In the genomic region with DNA sequence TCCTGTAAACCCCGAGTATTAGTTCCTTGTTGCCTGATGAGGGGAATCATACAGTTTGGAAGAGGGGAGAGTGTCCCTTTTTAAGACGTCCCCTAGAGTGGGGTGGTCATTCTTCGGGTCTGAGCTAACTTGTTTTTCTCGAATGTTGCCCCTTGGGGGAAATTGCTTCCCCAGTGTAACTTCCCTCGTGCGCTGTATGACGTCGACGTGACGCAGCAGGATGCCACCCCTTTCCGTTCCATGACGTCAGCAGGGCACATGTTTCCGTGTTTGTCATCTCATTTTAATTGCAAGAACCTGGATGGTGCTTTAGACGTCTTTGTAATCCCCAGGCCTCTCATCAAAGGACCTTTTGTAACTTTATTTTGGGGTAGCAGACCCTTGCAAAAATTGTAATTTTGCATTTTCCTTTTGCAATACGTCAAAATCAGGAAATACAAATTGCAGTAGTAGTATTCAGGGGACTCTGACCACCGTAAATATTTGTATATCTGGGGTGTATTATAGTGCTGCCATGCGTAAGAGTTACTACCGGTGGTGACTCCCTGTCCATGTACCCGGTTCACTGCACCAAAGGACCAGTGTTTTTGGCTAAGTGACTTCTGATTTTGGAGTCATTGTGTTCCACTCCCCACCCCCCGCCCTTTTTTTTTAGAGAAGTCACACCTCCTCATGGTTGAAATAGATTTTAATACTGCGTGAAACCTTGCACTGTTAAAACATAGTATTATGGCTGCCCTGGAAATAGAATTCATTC, we compare ENCODE assay signal across 1 cellular context.
A peak's percentile ranks its signal among the peaks of the same experiment; 100 is the strongest.
TF ChIP-seq lines count a peak whose summit lies in the region.

No MANE protein-coding gene starts in this region.

TF ChIP-seq in K562, 482 proteins besides CTCF, POLR2A, EP300 and RAD21 (continued from another document and continues in another):
- TF ChIP-seq, protein P1, sequence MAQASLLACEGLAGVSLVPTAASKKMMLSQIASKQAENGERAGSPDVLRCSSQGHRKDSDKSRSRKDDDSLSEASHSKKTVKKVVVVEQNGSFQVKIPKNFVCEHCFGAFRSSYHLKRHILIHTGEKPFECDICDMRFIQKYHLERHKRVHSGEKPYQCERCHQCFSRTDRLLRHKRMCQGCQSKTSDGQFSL (CRISPR knock-in tag; IDR thresholded peaks at IDR 0.05) = no peak
- TF ChIP-seq, protein P1 (tag; IDR thresholded peaks at IDR 0.05) = no peak
- TF ChIP-seq NCOR1 (IDR thresholded peaks at IDR 0.05) = peak; percentile 21; the same call in 1 of the 2 replicates
- peak in 1 of 2 experiments; percentile 30; a peak in 1 of 4 replicates for TF ChIP-seq TEAD1 (CRISPR knock-in tag; IDR thresholded peaks at IDR 0.05)
- TF ChIP-seq, protein P2, sequence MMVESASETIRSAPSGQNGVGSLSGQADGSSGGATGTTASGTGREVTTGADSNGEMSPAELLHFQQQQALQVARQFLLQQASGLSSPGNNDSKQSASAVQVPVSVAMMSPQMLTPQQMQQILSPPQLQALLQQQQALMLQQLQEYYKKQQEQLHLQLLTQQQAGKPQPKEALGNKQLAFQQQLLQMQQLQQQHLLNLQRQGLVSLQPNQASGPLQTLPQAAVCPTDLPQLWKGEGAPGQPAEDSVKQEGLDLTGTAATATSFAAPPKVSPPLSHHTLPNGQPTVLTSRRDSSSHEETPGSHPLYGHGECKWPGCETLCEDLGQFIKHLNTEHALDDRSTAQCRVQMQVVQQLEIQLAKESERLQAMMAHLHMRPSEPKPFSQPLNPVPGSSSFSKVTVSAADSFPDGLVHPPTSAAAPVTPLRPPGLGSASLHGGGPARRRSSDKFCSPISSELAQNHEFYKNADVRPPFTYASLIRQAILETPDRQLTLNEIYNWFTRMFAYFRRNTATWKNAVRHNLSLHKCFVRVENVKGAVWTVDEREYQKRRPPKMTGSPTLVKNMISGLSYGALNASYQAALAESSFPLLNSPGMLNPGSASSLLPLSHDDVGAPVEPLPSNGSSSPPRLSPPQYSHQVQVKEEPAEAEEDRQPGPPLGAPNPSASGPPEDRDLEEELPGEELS (CRISPR knock-in tag; IDR thresholded peaks at IDR 0.05; ENCODE audit: borderline replicate concordance) = no peak
- TF ChIP-seq POLR2AphosphoS5 (IDR thresholded peaks at IDR 0.05; ENCODE audit: control insufficient read depth, insufficient read depth, low read depth, low read length) = no peak
- TF ChIP-seq DACH1 (IDR thresholded peaks at IDR 0.05; ENCODE audit: partially characterized antibody) = no peak
- peak; percentile 93 for TF ChIP-seq NFATC3 (IDR thresholded peaks at IDR 0.05)
- TF ChIP-seq CBX1 (IDR thresholded peaks at IDR 0.05; ENCODE audit: low read depth) = no peak
- no peak for TF ChIP-seq ZNF121 (CRISPR knock-in tag; conservative IDR thresholded peaks at IDR 0.05)
- TF ChIP-seq ZNF445 (CRISPR knock-in tag; IDR thresholded peaks at IDR 0.05; ENCODE audit: low read depth) = no peak
- TF ChIP-seq, protein P3, sequence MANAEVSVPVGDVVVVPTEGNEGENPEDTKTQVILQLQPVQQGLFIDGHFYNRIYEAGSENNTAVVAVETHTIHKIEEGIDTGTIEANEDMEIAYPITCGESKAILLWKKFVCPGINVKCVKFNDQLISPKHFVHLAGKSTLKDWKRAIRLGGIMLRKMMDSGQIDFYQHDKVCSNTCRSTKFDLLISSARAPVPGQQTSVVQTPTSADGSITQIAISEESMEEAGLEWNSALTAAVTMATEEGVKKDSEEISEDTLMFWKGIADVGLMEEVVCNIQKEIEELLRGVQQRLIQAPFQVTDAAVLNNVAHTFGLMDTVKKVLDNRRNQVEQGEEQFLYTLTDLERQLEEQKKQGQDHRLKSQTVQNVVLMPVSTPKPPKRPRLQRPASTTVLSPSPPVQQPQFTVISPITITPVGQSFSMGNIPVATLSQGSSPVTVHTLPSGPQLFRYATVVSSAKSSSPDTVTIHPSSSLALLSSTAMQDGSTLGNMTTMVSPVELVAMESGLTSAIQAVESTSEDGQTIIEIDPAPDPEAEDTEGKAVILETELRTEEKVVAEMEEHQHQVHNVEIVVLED (CRISPR knock-in tag; IDR thresholded peaks at IDR 0.05) = peak; percentile 39; the same call in 1 of the 2 replicates
- TF ChIP-seq ZFX (CRISPR knock-in tag; IDR thresholded peaks at IDR 0.05) = no peak
- no peak for TF ChIP-seq TFAM (CRISPR knock-in tag; conservative IDR thresholded peaks at IDR 0.05)
- TF ChIP-seq, protein P4, sequence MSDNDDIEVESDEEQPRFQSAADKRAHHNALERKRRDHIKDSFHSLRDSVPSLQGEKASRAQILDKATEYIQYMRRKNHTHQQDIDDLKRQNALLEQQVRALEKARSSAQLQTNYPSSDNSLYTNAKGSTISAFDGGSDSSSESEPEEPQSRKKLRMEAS (CRISPR knock-in tag; IDR thresholded peaks at IDR 0.05) = peak; percentile 94
- TF ChIP-seq ZNF507 (tag; conservative IDR thresholded peaks at IDR 0.05) = no peak
- TF ChIP-seq PTBP1 (IDR thresholded peaks at IDR 0.05; ENCODE audit: low read depth, low read length) = no peak
- TF ChIP-seq THRAP3 (IDR thresholded peaks at IDR 0.05; ENCODE audit: borderline replicate concordance) = no peak; the same call in 1 of the 2 replicates
- TF ChIP-seq, protein P5, sequence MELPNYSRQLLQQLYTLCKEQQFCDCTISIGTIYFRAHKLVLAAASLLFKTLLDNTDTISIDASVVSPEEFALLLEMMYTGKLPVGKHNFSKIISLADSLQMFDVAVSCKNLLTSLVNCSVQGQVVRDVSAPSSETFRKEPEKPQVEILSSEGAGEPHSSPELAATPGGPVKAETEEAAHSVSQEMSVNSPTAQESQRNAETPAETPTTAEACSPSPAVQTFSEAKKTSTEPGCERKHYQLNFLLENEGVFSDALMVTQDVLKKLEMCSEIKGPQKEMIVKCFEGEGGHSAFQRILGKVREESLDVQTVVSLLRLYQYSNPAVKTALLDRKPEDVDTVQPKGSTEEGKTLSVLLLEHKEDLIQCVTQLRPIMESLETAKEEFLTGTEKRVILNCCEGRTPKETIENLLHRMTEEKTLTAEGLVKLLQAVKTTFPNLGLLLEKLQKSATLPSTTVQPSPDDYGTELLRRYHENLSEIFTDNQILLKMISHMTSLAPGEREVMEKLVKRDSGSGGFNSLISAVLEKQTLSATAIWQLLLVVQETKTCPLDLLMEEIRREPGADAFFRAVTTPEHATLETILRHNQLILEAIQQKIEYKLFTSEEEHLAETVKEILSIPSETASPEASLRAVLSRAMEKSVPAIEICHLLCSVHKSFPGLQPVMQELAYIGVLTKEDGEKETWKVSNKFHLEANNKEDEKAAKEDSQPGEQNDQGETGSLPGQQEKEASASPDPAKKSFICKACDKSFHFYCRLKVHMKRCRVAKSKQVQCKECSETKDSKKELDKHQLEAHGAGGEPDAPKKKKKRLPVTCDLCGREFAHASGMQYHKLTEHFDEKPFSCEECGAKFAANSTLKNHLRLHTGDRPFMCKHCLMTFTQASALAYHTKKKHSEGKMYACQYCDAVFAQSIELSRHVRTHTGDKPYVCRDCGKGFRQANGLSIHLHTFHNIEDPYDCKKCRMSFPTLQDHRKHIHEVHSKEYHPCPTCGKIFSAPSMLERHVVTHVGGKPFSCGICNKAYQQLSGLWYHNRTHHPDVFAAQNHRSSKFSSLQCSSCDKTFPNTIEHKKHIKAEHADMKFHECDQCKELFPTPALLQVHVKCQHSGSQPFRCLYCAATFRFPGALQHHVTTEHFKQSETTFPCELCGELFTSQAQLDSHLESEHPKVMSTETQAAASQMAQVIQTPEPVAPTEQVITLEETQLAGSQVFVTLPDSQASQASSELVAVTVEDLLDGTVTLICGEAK (IDR thresholded peaks at IDR 0.05) = peak; percentile 85
- TF ChIP-seq, protein P5 (CRISPR knock-in tag; IDR thresholded peaks at IDR 0.05) = no peak
- TF ChIP-seq, protein P6, sequence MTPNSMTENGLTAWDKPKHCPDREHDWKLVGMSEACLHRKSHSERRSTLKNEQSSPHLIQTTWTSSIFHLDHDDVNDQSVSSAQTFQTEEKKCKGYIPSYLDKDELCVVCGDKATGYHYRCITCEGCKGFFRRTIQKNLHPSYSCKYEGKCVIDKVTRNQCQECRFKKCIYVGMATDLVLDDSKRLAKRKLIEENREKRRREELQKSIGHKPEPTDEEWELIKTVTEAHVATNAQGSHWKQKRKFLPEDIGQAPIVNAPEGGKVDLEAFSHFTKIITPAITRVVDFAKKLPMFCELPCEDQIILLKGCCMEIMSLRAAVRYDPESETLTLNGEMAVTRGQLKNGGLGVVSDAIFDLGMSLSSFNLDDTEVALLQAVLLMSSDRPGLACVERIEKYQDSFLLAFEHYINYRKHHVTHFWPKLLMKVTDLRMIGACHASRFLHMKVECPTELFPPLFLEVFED (CRISPR knock-in tag; conservative IDR thresholded peaks at IDR 0.05) = no peak
- no peak for TF ChIP-seq PPARD (CRISPR knock-in tag; IDR thresholded peaks at IDR 0.05)
- no peak for TF ChIP-seq MEIS2 (IDR thresholded peaks at IDR 0.05; ENCODE audit: partially characterized antibody)
- TF ChIP-seq ZNF174 (CRISPR knock-in tag; IDR thresholded peaks at IDR 0.05) = no peak
- TF ChIP-seq SRSF9 (IDR thresholded peaks at IDR 0.05; ENCODE audit: borderline replicate concordance, low read depth, low read length) = no peak
- TF ChIP-seq, protein P7, sequence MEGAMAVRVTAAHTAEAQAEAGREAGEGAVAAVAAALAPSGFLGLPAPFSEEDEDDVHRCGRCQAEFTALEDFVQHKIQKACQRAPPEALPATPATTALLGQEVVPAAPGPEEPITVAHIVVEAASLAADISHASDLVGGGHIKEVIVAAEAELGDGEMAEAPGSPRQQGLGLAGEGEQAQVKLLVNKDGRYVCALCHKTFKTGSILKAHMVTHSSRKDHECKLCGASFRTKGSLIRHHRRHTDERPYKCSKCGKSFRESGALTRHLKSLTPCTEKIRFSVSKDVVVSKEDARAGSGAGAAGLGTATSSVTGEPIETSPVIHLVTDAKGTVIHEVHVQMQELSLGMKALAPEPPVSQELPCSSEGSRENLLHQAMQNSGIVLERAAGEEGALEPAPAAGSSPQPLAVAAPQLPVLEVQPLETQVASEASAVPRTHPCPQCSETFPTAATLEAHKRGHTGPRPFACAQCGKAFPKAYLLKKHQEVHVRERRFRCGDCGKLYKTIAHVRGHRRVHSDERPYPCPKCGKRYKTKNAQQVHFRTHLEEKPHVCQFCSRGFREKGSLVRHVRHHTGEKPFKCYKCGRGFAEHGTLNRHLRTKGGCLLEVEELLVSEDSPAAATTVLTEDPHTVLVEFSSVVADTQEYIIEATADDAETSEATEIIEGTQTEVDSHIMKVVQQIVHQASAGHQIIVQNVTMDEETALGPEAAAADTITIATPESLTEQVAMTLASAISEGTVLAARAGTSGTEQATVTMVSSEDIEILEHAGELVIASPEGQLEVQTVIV (CRISPR knock-in tag; IDR thresholded peaks at IDR 0.05; ENCODE audit: borderline replicate concordance) = no peak
- peak; percentile 14 for TF ChIP-seq RBBP5 (IDR thresholded peaks at IDR 0.05; ENCODE audit: borderline replicate concordance, insufficient read depth, low read length, poor library complexity, severe bottlenecking)
